In genomic region chr3:37315669-37316068, GRCh38 we compare ENCODE assay signal across 1 cellular context.
TF ChIP-seq lines count a peak whose summit lies in the region.

No MANE protein-coding gene starts in this region.

TF ChIP-seq in K562, 482 proteins besides CTCF, POLR2A, EP300 and RAD21 (continued from another document):
- TF ChIP-seq ZBTB40 (IDR thresholded peaks at IDR 0.05) = no peak
- no peak for TF ChIP-seq ZBTB40 (CRISPR knock-in tag; IDR thresholded peaks at IDR 0.05)
TF ChIP-seq in K562: peak in this region for 0.
